In the genomic region with DNA sequence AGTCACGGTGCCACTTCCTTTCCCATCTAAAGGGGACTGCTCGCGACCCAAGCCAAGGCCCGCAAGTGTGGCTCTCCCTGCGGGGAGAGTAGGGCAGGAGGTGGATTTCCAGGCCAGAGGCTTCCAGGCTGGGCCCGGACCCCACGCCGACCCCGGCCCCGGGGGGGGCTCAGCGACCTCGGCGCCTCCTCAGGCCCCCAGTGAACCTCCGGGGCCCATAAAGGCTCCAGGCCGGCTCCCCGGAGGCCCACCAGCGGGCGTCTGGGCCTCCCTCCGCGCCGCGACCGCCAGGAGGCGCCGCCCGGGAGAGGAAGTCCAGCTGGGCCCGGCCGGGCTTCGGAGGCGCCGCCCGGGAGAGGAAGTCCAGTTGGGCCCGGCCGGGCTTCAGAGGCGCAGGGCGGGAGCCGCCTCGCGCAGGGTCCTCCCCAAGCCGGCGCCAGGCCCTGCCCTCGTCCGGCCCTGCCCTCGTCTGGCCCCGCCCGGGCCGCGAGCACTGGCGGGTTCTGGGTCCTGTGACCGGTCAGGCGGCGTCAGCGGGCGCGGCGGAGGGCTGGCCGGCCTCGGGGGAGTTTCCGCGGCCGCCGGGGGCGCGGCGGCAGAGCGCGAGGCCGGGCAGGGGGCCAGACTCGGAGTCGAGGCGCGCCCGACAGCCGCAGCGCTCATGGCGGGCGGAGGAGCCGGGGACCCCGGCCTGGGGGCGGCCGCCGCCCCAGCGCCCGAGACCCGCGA, we compare ENCODE assay signal across 1 cellular context.
TF ChIP-seq lines count a peak whose summit lies in the region.

A gene (plus strand): TSS at position 623 of the 729 bp plus-strand sequence. CDS start 39 bp downstream, at position 662.

TF ChIP-seq in GM12878, 131 proteins besides CTCF, POLR2A, EP300 and RAD21 (continued from another document):
- TF ChIP-seq, protein P1, sequence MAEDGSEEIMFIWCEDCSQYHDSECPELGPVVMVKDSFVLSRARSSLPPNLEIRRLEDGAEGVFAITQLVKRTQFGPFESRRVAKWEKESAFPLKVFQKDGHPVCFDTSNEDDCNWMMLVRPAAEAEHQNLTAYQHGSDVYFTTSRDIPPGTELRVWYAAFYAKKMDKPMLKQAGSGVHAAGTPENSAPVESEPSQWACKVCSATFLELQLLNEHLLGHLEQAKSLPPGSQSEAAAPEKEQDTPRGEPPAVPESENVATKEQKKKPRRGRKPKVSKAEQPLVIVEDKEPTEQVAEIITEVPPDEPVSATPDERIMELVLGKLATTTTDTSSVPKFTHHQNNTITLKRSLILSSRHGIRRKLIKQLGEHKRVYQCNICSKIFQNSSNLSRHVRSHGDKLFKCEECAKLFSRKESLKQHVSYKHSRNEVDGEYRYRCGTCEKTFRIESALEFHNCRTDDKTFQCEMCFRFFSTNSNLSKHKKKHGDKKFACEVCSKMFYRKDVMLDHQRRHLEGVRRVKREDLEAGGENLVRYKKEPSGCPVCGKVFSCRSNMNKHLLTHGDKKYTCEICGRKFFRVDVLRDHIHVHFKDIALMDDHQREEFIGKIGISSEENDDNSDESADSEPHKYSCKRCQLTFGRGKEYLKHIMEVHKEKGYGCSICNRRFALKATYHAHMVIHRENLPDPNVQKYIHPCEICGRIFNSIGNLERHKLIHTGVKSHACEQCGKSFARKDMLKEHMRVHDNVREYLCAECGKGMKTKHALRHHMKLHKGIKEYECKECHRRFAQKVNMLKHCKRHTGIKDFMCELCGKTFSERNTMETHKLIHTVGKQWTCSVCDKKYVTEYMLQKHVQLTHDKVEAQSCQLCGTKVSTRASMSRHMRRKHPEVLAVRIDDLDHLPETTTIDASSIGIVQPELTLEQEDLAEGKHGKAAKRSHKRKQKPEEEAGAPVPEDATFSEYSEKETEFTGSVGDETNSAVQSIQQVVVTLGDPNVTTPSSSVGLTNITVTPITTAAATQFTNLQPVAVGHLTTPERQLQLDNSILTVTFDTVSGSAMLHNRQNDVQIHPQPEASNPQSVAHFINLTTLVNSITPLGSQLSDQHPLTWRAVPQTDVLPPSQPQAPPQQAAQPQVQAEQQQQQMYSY (CRISPR knock-in tag; IDR thresholded peaks at IDR 0.05): no peak
- peak; percentile 67 for TF ChIP-seq SUZ12 (IDR thresholded peaks at IDR 0.05; ENCODE audit: unreplicated experiment)
